ENCODE assay signal across 8 cellular contexts in genomic region chr7:3771906-3772305, GRCh38.
"Had no signal": no experiment of that assay in that cellular context is flagged by ENCODE, and none has a peak within 500 bp of the region (broad histone marks: within the 10 kb centered on the region; RNA-seq: fewer than 3 reads in every experiment).

No MANE protein-coding gene starts in this region.

- FAIRE-seq: HTR-8/SVneo had no signal

- ATAC-seq: HCT116 had no signal

- DNase-seq: GM23248, GOT3, H7, HFFc6, KBM-7 had no signal

- H3K4me1 ChIP-seq: HAP-1 had no signal

- H2AFZ ChIP-seq: GM23248 had no signal

- H3K27ac ChIP-seq: GM23248 had no signal

- H3K9ac ChIP-seq: GM23248 had no signal

- H3K9me3 ChIP-seq: HAP-1 had no signal

- H3K4me3 ChIP-seq: GM23248, HAP-1 had no signal

- H3K36me3 ChIP-seq: HAP-1 had no signal
